ENCODE assay signal across 8 cellular contexts in the genomic region with DNA sequence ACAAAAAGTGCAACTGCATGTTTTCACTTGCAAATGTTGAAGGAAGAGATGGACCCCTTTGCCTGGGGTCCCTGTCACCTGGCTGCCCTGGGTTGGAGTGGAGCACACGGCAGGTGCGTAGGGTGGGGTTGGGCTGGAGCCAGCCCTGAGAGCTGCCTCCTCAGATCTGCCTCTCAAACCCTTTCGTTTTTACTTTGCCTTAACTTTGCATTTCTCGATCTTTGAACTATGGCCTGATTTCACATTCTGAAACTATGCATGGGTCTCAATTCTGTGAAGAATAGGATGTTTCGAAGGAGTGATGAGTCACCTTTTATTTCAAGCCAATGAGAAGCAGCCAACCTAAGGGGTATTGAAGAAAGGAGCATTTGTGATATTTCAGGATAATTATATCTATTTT.
DNase-seq lines count a peak whose midpoint lies in the region; ATAC-seq and TF ChIP-seq lines count a peak whose summit lies in the region.

No MANE protein-coding gene starts in this region.

- no peaks in the 10 kb centered on the region for H3K4me1 ChIP-seq in gastroesophageal sphincter

- no peak for TF ChIP-seq EP300 in gastroesophageal sphincter (IDR thresholded peaks at IDR 0.05)

- H3K27me3 ChIP-seq in gastroesophageal sphincter, result peaks cover 26% of the 10 kb centered on the region

- H3K36me3 ChIP-seq in gastroesophageal sphincter, result no peaks in the 10 kb centered on the region

- peak; percentile 94 for ATAC-seq in GM18861 (IDR thresholded peaks at IDR 0.05; ENCODE audit: unreplicated experiment)
- peak; percentile 93 for ATAC-seq in GM21529 (IDR thresholded peaks at IDR 0.05; ENCODE audit: unreplicated experiment)
- peak; percentile 88 for ATAC-seq in HG03520 (IDR thresholded peaks at IDR 0.05; ENCODE audit: unreplicated experiment)
- ATAC-seq in gastroesophageal sphincter, result no peak

- WGBS in gastroesophageal sphincter (ENCODE audit: low coverage in 1 of 2), 2 donors, result 76 to 80% methylated on average over 1 to 5 of the region's 5 CpGs

- DNase-seq in kidney tubule cell (ENCODE audit: low spot score) (peak; percentile 23), NCI-H69 (lab: John Stamatoyannopoulos, UW) (no peak), cerebellar cortex (ENCODE audit: low spot score) (no peak), medulla oblongata (ENCODE audit: extremely low spot score) (no peak)

- no peaks in the 10 kb centered on the region for H3K9me3 ChIP-seq in gastroesophageal sphincter

- no peak for TF ChIP-seq POLR2A in gastroesophageal sphincter (IDR thresholded peaks at IDR 0.05)

- H3K27ac ChIP-seq in gastroesophageal sphincter, result no peak overlapping the region

- H3K4me3 ChIP-seq in gastroesophageal sphincter, result no peak overlapping the region

- TF ChIP-seq CTCF in gastroesophageal sphincter (IDR thresholded peaks at IDR 0.05), result no peak
